In the genomic region with DNA sequence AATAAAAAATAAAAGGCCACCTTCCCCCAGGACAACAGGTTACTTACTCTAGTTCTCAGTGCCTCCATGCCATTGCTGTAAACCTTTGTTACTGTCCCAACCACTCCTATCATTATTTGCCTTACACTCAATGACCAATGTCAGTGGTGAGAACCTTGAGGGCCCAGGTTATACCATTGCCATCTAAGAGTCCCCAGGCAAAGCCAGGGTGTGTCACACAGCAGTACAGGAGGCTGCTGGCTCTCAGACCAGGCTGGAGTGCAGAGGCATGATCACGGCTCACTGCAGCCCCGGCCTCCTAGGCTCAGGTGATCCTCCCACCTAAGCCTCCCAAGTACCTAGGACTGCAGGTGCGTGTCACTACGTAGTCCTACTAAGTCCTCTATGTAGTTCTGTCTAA, we compare ENCODE assay signal across 21 cellular contexts. TPM values are rescaled to one million over a fixed set of nuclear protein-coding genes. Genes with fewer than 3 reads are reported as not detected.
DNase-seq lines count a peak whose midpoint lies in the region; ATAC-seq, FAIRE-seq and TF ChIP-seq lines count a peak whose summit lies in the region.
"Had no signal": no experiment of that assay in that cellular context is flagged by ENCODE, and none has a peak within 500 bp of the region (broad histone marks: within the 10 kb centered on the region; RNA-seq: fewer than 3 reads in every experiment).

No MANE protein-coding gene starts in this region.

- ATAC-seq in gastrocnemius medialis (no peak), GM21423 (IDR thresholded peaks at IDR 0.05; ENCODE audit: unreplicated experiment) (no peak), GM19328 (IDR thresholded peaks at IDR 0.05; ENCODE audit: unreplicated experiment) (no peak)
- ATAC-seq: HCT116, HepG2 had no signal

- intact Hi-C loops in left ventricle myocardium inferior (cut with micrococcal nuclease) = no loop called here
- intact Hi-C loops in cardiac septum (cut with DNase I) = no loop called here
- intact Hi-C loops in kidney (cut with DNase I) = no loop called here
- intact Hi-C loops in gastrocnemius medialis (cut with DNase I; ENCODE audit: low total_unique reads) = no loop called here

- TF ChIP-seq CTCF in left ventricle myocardium inferior (IDR thresholded peaks at IDR 0.05; ENCODE audit: borderline replicate concordance) (no peak), kidney (IDR thresholded peaks at IDR 0.05; ENCODE audit: borderline replicate concordance, extremely low read depth, insufficient read depth) (no peak), gastrocnemius medialis (IDR thresholded peaks at IDR 0.05 in 4 of 5, conservative IDR thresholded peaks at IDR 0.05 in 1 of 5) (no peak)

- H3K4me3 ChIP-seq in left ventricle myocardium inferior (no peak overlapping the region), kidney (ENCODE audit: low read length in 2 of 2) (no peak overlapping the region), gastrocnemius medialis (no peak overlapping the region)

- no peak for TF ChIP-seq POLR2A in gastrocnemius medialis (IDR thresholded peaks at IDR 0.05)

- in situ Hi-C loops in gastrocnemius medialis (cut with MboI; ENCODE audit: low sequenced_read_pairs in 4 of 4) = no loop called here

- no peaks in the 10 kb centered on the region for H3K9me3 ChIP-seq in left ventricle myocardium inferior (replicated peaks)
- no peaks in the 10 kb centered on the region for H3K9me3 ChIP-seq in kidney (ENCODE audit: control insufficient read depth in 1 of 2, low read length in 2 of 2)
- no peaks in the 10 kb centered on the region for H3K9me3 ChIP-seq in gastrocnemius medialis
- H3K9me3 ChIP-seq: BE2C, Caco-2 had no signal

- H3K9ac ChIP-seq in kidney (ENCODE audit: low read length in 2 of 2) = no peak overlapping the region

- peaks cover 88% of the 10 kb centered on the region for H3K4me1 ChIP-seq in left ventricle myocardium inferior
- peaks cover 40 to 46% of the 10 kb centered on the region in 2 donors for H3K4me1 ChIP-seq in kidney (ENCODE audit: control insufficient read depth in 1 of 2, insufficient read depth in 1 of 2, low read depth in 1 of 2, low read length in 2 of 2)
- H3K4me1 ChIP-seq in gastrocnemius medialis = peaks cover 58 to 66% of the 10 kb centered on the region in 2 donors
- H3K4me1 ChIP-seq: BE2C had no signal

- no peak for FAIRE-seq in kidney (lab: Jason Lieb, UNC)
- FAIRE-seq: A204.1, D721Med, G401.6, GM12891, GM19239, HepG2 had no signal

- no peak for DNase-seq in left ventricle myocardium inferior
- no peak for DNase-seq in cardiac septum (ENCODE audit: low spot score)
- DNase-seq in kidney = no peak
- DNase-seq in gastrocnemius medialis = no peak
- DNase-seq in activated CD8-positive, alpha-beta memory T cell treated with anti-CD3 and anti-CD28 coated beads for 24 hours = no peak
- DNase-seq: ACHN; BE2C; Caco-2; CD4-positive, alpha-beta T cell; GOT3; H7; HFFc6 had no signal

- H3K27ac ChIP-seq in left ventricle myocardium inferior (replicated peaks) (peak overlapping the region; percentile 93), kidney (ENCODE audit: low read depth in 2 of 2, low read length in 2 of 2) (peak overlapping the region; percentile 27 to 52), gastrocnemius medialis (peak overlapping the region; percentile 76 to 90 (median 84))

- H3K36me3 ChIP-seq in left ventricle myocardium inferior (no peaks in the 10 kb centered on the region), kidney (ENCODE audit: control insufficient read depth in 1 of 2, insufficient read depth in 2 of 2, low read length in 2 of 2) (no peaks in the 10 kb centered on the region), gastrocnemius medialis (no peaks in the 10 kb centered on the region)

- H3K27me3 ChIP-seq in left ventricle myocardium inferior (ENCODE audit: low read depth) (no peaks in the 10 kb centered on the region), gastrocnemius medialis (no peaks in the 10 kb centered on the region)
- H3K27me3 ChIP-seq: BE2C had no signal

RNA-seq across cellular contexts. Expression of a gene that starts 6.1 kb away (rescaled TPM):
- total RNA-seq in left ventricle myocardium inferior (50.5 TPM), cardiac septum (55.2 TPM), kidney (64.7 TPM), gastrocnemius medialis (10 to 100 TPM; 18.2 to 40.5 (median 28.9) TPM)
- polyA plus RNA-seq in kidney (ENCODE audit: insufficient read depth, low read depth, low replicate concordance) = 34.6 TPM

RNA-seq across cellular contexts. Expression of a gene that starts 53.2 kb away (rescaled TPM):
- total RNA-seq in left ventricle myocardium inferior = not detected
- not detected for total RNA-seq in cardiac septum
- not detected for total RNA-seq in kidney
- not detected for polyA plus RNA-seq in kidney (ENCODE audit: insufficient read depth, low read depth, low replicate concordance)
- not detected for total RNA-seq in gastrocnemius medialis
- total RNA-seq: Caco-2; CD4-positive, alpha-beta T cell; HepG2; HFFc6 had no signal
- polyA plus RNA-seq: HepG2 had no signal

RNA-seq across cellular contexts. Expression of a gene that starts 55.9 kb away (rescaled TPM):
- 89.1 TPM for total RNA-seq in left ventricle myocardium inferior
- total RNA-seq in cardiac septum = 82.6 TPM
- total RNA-seq in kidney = 57.8 TPM
- polyA plus RNA-seq in kidney (ENCODE audit: insufficient read depth, low read depth, low replicate concordance) = 46.7 TPM
- 100 to 1,000 TPM in 1 of 4 donors, 10 to 100 TPM in 3; 53.9 to 168 (median 94.1) TPM for total RNA-seq in gastrocnemius medialis

Comparison
In these comparisons a context has a peak if more than half of its experiments do, and no peak if none do; other contexts are left out.
1. H3K27ac ChIP-seq: peak in every context shown above with its lines; median percentile 93 in left ventricle myocardium inferior; 84 in gastrocnemius medialis; 40 in kidney.